In genomic region chr12:124642105-124642504, GRCh38 we compare ENCODE assay signal across 26 cellular contexts.
"Had no signal": no experiment of that assay in that cellular context is flagged by ENCODE, and none has a peak within 500 bp of the region (broad histone marks: within the 10 kb centered on the region; RNA-seq: fewer than 3 reads in every experiment).

No MANE protein-coding gene starts in this region.

- H3K9me3 ChIP-seq: ovary, psoas muscle, right lobe of liver, sigmoid colon, stomach, thoracic aorta, thyroid gland, tibial nerve, upper lobe of left lung had no signal

- H3K27me3 Mint-ChIP-seq: naive thymus-derived CD8-positive, alpha-beta T cell had no signal

- H3K9ac ChIP-seq: parathyroid adenoma had no signal

- DNase-seq: naive thymus-derived CD8-positive, alpha-beta T cell; nephron progenitor cell; occipital lobe; ovary; psoas muscle; right lobe of liver; sigmoid colon; small intestine; stimulated activated CD4-positive, alpha-beta T cell treated with anti-CD3 and anti-CD28 coated beads, Interleukin-15, amount 100 ng/mL, for 24 hours; stimulated activated CD4-positive, alpha-beta T cell treated with anti-CD3 and anti-CD28 coated beads, Interleukin-2, amount 100 ng/mL, for 24 hours; stimulated activated CD4-positive, alpha-beta T cell treated with anti-CD3 and anti-CD28 coated beads, Interleukin-2, amount 100 ng/mL, for 48 hours; stimulated activated CD4-positive, alpha-beta T cell treated with anti-CD3 and anti-CD28 coated beads, Interleukin-4, amount 100 ng/mL, for 24 hours; stimulated activated naive B cell treated with anti-CD40 and anti-IgM and Interleukin-4, amounts not matched to agents 10 μg/mL and 1 μg/mL and 100 μg/mL, for 72 hours; stimulated activated naive CD4-positive, alpha-beta T cell treated with Interleukin-2 at 50 U/mL for 16 hours; stomach; thyroid gland; trophoblast cell had no signal

- ATAC-seq: naive thymus-derived CD8-positive, alpha-beta T cell; natural killer cell treated with Interleukin-12 subunit alpha and Interleukin-12 subunit beta and Interleukin-15 and Interleukin-18, amount 100 ng/mL, for 72 hours; psoas muscle; right cardiac atrium; right lobe of liver; stimulated activated effector memory CD8-positive, alpha-beta T cell treated with anti-CD3 and anti-CD28 coated beads, Interleukin-12 subunit alpha, Interleukin-12 subunit beta, amount 100 ng/mL, for 72 hours; stimulated activated naive B cell treated with anti-CD40 and anti-IgM and Interleukin-4, amounts not matched to agents 10 μg/mL and 1 μg/mL and 100 μg/mL, for 72 hours had no signal

- H2AFZ ChIP-seq: parathyroid adenoma had no signal

- H3K4me1 ChIP-seq: parathyroid adenoma, right lobe of liver, thyroid gland had no signal

- H3K36me3 ChIP-seq: ovary, right lobe of liver, sigmoid colon, stomach, thoracic aorta, thyroid gland, tibial nerve, upper lobe of left lung had no signal

- H3K27ac ChIP-seq: ovary, parathyroid adenoma, psoas muscle, right lobe of liver, sigmoid colon, stomach, thoracic aorta, thyroid gland, tibial nerve, upper lobe of left lung had no signal

- H3K9me3 Mint-ChIP-seq: naive thymus-derived CD8-positive, alpha-beta T cell; natural killer cell treated with Interleukin-12 subunit alpha and Interleukin-12 subunit beta and Interleukin-15 and Interleukin-18, amount 100 ng/mL, for 72 hours; neural crest cell; stimulated activated effector memory CD8-positive, alpha-beta T cell treated with anti-CD3 and anti-CD28 coated beads, Interleukin-12 subunit alpha, Interleukin-12 subunit beta, amount 100 ng/mL, for 72 hours; stimulated activated naive B cell treated with anti-CD40 and anti-IgM and Interleukin-4, amounts not matched to agents 10 μg/mL and 1 μg/mL and 100 μg/mL, for 72 hours; stimulated activated naive CD8-positive, alpha-beta T cell treated with anti-CD3 and anti-CD28 coated beads, Interleukin-15, Interleukin-2, amounts not matched to agents 100 ng/mL and 50 ng/mL, for 24 hours had no signal

- H3K27ac Mint-ChIP-seq: naive thymus-derived CD8-positive, alpha-beta T cell; natural killer cell treated with Interleukin-12 subunit alpha and Interleukin-12 subunit beta and Interleukin-15 and Interleukin-18, amount 100 ng/mL, for 72 hours; nephron progenitor cell; stimulated activated effector memory CD8-positive, alpha-beta T cell treated with anti-CD3 and anti-CD28 coated beads, Interleukin-12 subunit alpha, Interleukin-12 subunit beta, amount 100 ng/mL, for 72 hours; stimulated activated naive B cell treated with anti-CD40 and anti-IgM and Interleukin-4, amounts not matched to agents 10 μg/mL and 1 μg/mL and 100 μg/mL, for 72 hours; stimulated activated naive CD8-positive, alpha-beta T cell treated with anti-CD3 and anti-CD28 coated beads, Interleukin-15, Interleukin-2, amounts not matched to agents 100 ng/mL and 50 ng/mL, for 24 hours had no signal

- H3K36me3 Mint-ChIP-seq: naive thymus-derived CD8-positive, alpha-beta T cell; natural killer cell treated with Interleukin-12 subunit alpha and Interleukin-12 subunit beta and Interleukin-15 and Interleukin-18, amount 100 ng/mL, for 72 hours; stimulated activated effector memory CD8-positive, alpha-beta T cell treated with anti-CD3 and anti-CD28 coated beads, Interleukin-12 subunit alpha, Interleukin-12 subunit beta, amount 100 ng/mL, for 72 hours; stimulated activated naive B cell treated with anti-CD40 and anti-IgM and Interleukin-4, amounts not matched to agents 10 μg/mL and 1 μg/mL and 100 μg/mL, for 72 hours had no signal

- H3K27me3 ChIP-seq: ovary, right lobe of liver, sigmoid colon, stomach, thyroid gland, tibial nerve, upper lobe of left lung had no signal

- H3K4me3 ChIP-seq: ovary, psoas muscle, right lobe of liver, sigmoid colon, stomach, thoracic aorta, thyroid gland, tibial nerve, upper lobe of left lung had no signal

- H3K4me3 Mint-ChIP-seq: naive thymus-derived CD8-positive, alpha-beta T cell; natural killer cell treated with Interleukin-12 subunit alpha and Interleukin-12 subunit beta and Interleukin-15 and Interleukin-18, amount 100 ng/mL, for 72 hours; nephron progenitor cell; neural crest cell; stimulated activated effector memory CD8-positive, alpha-beta T cell treated with anti-CD3 and anti-CD28 coated beads, Interleukin-12 subunit alpha, Interleukin-12 subunit beta, amount 100 ng/mL, for 72 hours; stimulated activated naive B cell treated with anti-CD40 and anti-IgM and Interleukin-4, amounts not matched to agents 10 μg/mL and 1 μg/mL and 100 μg/mL, for 72 hours; stimulated activated naive CD8-positive, alpha-beta T cell treated with anti-CD3 and anti-CD28 coated beads, Interleukin-15, Interleukin-2, amounts not matched to agents 100 ng/mL and 50 ng/mL, for 24 hours had no signal
